Comparison of ENCODE assay signal across 20 cellular contexts in the genomic region with DNA sequence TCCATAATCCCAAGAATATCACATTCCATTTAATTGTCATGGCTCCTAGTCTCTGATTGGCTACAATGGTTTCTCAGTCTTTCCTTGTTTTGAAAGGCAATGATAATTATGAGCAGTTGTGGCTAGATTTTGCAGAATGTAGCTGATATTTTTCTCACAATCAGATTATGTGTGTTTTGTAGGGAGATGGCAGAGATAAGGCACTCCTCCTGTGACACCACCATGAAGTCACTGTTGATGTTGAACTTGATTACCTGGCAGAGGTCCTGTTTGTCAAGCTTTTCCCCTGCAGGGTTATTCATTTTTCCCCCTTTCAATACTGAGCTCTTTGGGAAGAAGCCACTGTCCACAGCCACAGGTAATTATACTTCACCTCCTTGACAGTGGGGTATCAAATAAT.
A peak's percentile ranks its signal among the peaks of the same experiment; 100 is the strongest.
DNase-seq lines count a peak whose midpoint lies in the region; TF ChIP-seq lines count a peak whose summit lies in the region.
"Had no signal": no experiment of that assay in that cellular context is flagged by ENCODE, and none has a peak within 500 bp of the region (broad histone marks: within the 10 kb centered on the region; RNA-seq: fewer than 3 reads in every experiment).

No MANE protein-coding gene starts in this region.

- DNase-seq in NCI-H748 (lab: John Stamatoyannopoulos, UW; ENCODE audit: unreplicated experiment) (peak; percentile 46), NCI-H748 treated with DMSO at 0.1 percent for 48 hours (lab: John Stamatoyannopoulos, UW) (no peak), Daoy (ENCODE audit: low read depth) (peak; percentile 54), epithelial cell of esophagus (ENCODE audit: low read depth) (peak; percentile 2), superior temporal gyrus (ENCODE audit: extremely low spot score) (no peak)
- DNase-seq: 8988T; ACHN; BE2C; C1 segment of cervical spinal cord; CD4-positive, alpha-beta memory T cell; CD4-positive, CD25-positive, alpha-beta regulatory T cell; CD8-positive, alpha-beta memory T cell; COR-L47; DMS 273 treated with DMSO at 0.1 percent for 48 hours; DMS153; DMS53; DMS79; DND-41; GF-D8 had no signal

- TF ChIP-seq CTCF in epithelial cell of esophagus (IDR thresholded peaks at IDR 0.05; ENCODE audit: insufficient read depth, low read depth, low read length, missing control alignments): no peak

- H3K4me3 ChIP-seq in epithelial cell of esophagus (ENCODE audit: low read length): no peak overlapping the region
- H3K4me3 ChIP-seq: BLaER1 had no signal

Comparison
In these comparisons a context has a peak if more than half of its experiments do, and no peak if none do; other contexts are left out.
1. DNase-seq: peak in NCI-H748 (single experiment), Daoy (single experiment) and epithelial cell of esophagus (single experiment); none in NCI-H748 treated with DMSO at 0.1 percent for 48 hours (single experiment) and superior temporal gyrus (single experiment).